Comparison of ENCODE assay signal across 7 cellular contexts in the genomic region with DNA sequence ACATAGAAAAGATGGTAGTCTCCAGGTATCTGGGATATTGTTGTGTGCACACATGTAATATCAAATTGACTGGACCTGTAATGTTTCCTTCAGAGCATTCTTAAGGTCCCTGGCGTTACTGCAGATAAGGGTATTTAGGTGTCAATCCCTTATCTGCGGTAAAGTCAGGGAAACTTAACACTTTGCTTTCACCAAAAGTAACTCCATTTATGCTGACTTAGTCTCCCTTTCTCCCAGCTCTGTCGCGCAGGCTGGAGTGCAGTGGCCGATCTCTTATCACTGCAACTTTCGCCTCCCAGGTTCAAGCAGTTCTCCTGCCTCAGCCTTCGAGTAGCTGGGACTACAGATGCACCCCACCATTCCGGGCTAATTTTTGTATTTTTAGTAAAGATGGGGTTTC. TPM values are rescaled to one million over a fixed set of nuclear protein-coding genes. Genes with fewer than 3 reads are reported as not detected.
A peak's percentile ranks its signal among the peaks of the same experiment; 100 is the strongest.
DNase-seq lines count a peak whose midpoint lies in the region; ATAC-seq and TF ChIP-seq lines count a peak whose summit lies in the region.

No MANE protein-coding gene starts in this region.

- peak overlapping the region; percentile 39 for H3K27ac Mint-ChIP-seq in stimulated activated naive B cell treated with anti-CD40 and anti-IgM and Interleukin-4, amounts not matched to agents 10 μg/mL and 1 μg/mL and 100 μg/mL, for 72 hours

- H3K4me3 ChIP-seq in HL-60 (replicated peaks; ENCODE audit: insufficient read depth, low read length) (peak overlapping the region; percentile 82), WERI-Rb-1 (ENCODE audit: low read depth, low read length) (peak overlapping the region; percentile 52), iPS-18c (ENCODE audit: insufficient read depth, low read depth, low read length) (peak overlapping the region; percentile 84; the same call in 1 of the 2 replicates)

- peaks cover 41 to 63% of the 10 kb centered on the region in 2 donors for H3K4me1 Mint-ChIP-seq in stimulated activated naive B cell treated with anti-CD40 and anti-IgM and Interleukin-4, amounts not matched to agents 10 μg/mL and 1 μg/mL and 100 μg/mL, for 72 hours

- H3K27me3 Mint-ChIP-seq in stimulated activated naive B cell treated with anti-CD40 and anti-IgM and Interleukin-4, amounts not matched to agents 10 μg/mL and 1 μg/mL and 100 μg/mL, for 72 hours: no peaks in the 10 kb centered on the region

- H3K36me3 Mint-ChIP-seq in stimulated activated naive B cell treated with anti-CD40 and anti-IgM and Interleukin-4, amounts not matched to agents 10 μg/mL and 1 μg/mL and 100 μg/mL, for 72 hours: peaks cover 22 to 26% of the 10 kb centered on the region in 2 donors

- H3K9me3 Mint-ChIP-seq in stimulated activated naive B cell treated with anti-CD40 and anti-IgM and Interleukin-4, amounts not matched to agents 10 μg/mL and 1 μg/mL and 100 μg/mL, for 72 hours: no peaks in the 10 kb centered on the region

- no peak for TF ChIP-seq CTCF in HL-60 (IDR thresholded peaks at IDR 0.05; ENCODE audit: insufficient read depth, low read length)
- no peak for TF ChIP-seq CTCF in WERI-Rb-1 (IDR thresholded peaks at IDR 0.05; ENCODE audit: low read depth, low read length)

- peaks cover 43% of the 10 kb centered on the region for H3K36me3 ChIP-seq in WERI-Rb-1

- no peaks in the 10 kb centered on the region for H3K9me3 ChIP-seq in WERI-Rb-1 (ENCODE audit: severe bottlenecking)
- H3K9me3 ChIP-seq in iPS-18c (ENCODE audit: control insufficient read depth, insufficient read depth, low read length): no peaks in the 10 kb centered on the region

- H3K4me3 Mint-ChIP-seq in stimulated activated naive B cell treated with anti-CD40 and anti-IgM and Interleukin-4, amounts not matched to agents 10 μg/mL and 1 μg/mL and 100 μg/mL, for 72 hours: peak overlapping the region; percentile 81 to 87

- H3K27ac ChIP-seq in HL-60 (replicated peaks) (no peak overlapping the region), WERI-Rb-1 (no peak overlapping the region)

- ATAC-seq in stimulated activated naive B cell treated with anti-CD40 and anti-IgM and Interleukin-4, amounts not matched to agents 10 μg/mL and 1 μg/mL and 100 μg/mL, for 72 hours (replicated peaks): no peak
- ATAC-seq in activated CD4-positive, CD25-positive, alpha-beta regulatory T cell treated with anti-CD3 and anti-CD28 coated beads, Interleukin-2, amount 50 U/mL, for 24 hours: no peak
- ATAC-seq in left lobe of liver (no peak), HG03175 (IDR thresholded peaks at IDR 0.05; ENCODE audit: unreplicated experiment) (no peak)

- H3K27me3 ChIP-seq in HL-60 (ENCODE audit: insufficient read depth, poor library complexity, severe bottlenecking) (no peaks in the 10 kb centered on the region), WERI-Rb-1 (ENCODE audit: insufficient read depth, low read depth, severe bottlenecking) (no peaks in the 10 kb centered on the region)

- DNase-seq in HL-60 (ENCODE audit: low read depth in 1 of 2, low spot score in 1 of 2) (no peak), WERI-Rb-1 (no peak), left lobe of liver (ENCODE audit: low spot score) (no peak)
- DNase-seq in stimulated activated naive B cell treated with anti-CD40 and anti-IgM and Interleukin-4, amounts not matched to agents 10 μg/mL and 1 μg/mL and 100 μg/mL, for 72 hours: no peak

RNA-seq across cellular contexts. Expression of gene CNNM3, which starts 1.8 kb away (rescaled TPM):
- 31.4 TPM for total RNA-seq in left lobe of liver

RNA-seq across cellular contexts. Expression of gene ANKRD23, which starts 25.9 kb away (rescaled TPM):
- total RNA-seq in left lobe of liver: 4.4 TPM

RNA-seq across cellular contexts. Expression of gene ANKRD39, which starts 39.9 kb away (rescaled TPM):
- 9.5 TPM for total RNA-seq in left lobe of liver

RNA-seq across cellular contexts. Expression of gene SEMA4C, which starts 52.0 kb away (rescaled TPM):
- total RNA-seq in left lobe of liver: 18.6 TPM

RNA-seq across cellular contexts. Expression of gene CNNM4, which starts 57.2 kb away (rescaled TPM):
- total RNA-seq in left lobe of liver: 3.4 TPM
